In genomic region chr10:52756295-52756694, GRCh38 we compare ENCODE assay signal across 28 cellular contexts. TPM values are rescaled to one million over a fixed set of nuclear protein-coding genes. Genes with fewer than 3 reads are reported as not detected.
"Had no signal": no experiment of that assay in that cellular context is flagged by ENCODE, and none has a peak within 500 bp of the region (broad histone marks: within the 10 kb centered on the region; RNA-seq: fewer than 3 reads in every experiment).

No MANE protein-coding gene starts in this region.

- H3K9me3 ChIP-seq: prostate gland, tibial nerve had no signal

- FAIRE-seq: kidney had no signal

- H3K36me3 ChIP-seq: heart left ventricle, prostate gland, tibial nerve had no signal

- H3K27ac Mint-ChIP-seq: activated B cell treated with CpG ODN at 0.5 μM for 24 hours; activated CD4-positive, alpha-beta T cell treated with anti-CD3 and anti-CD28 coated beads for 36 hours; activated naive CD4-positive, alpha-beta T cell treated with anti-CD3 and anti-CD28 coated beads for 36 hours; activated naive CD8-positive, alpha-beta T cell treated with anti-CD3 and anti-CD28 coated beads, Interleukin-2, amount 10 ng/mL, durations not matched to agents 7 days and 5 days; natural killer cell; stimulated activated effector memory CD8-positive, alpha-beta T cell treated with anti-CD3 and anti-CD28 coated beads, Interleukin-12 subunit alpha, Interleukin-12 subunit beta, amount 100 ng/mL, for 72 hours; stimulated activated naive CD8-positive, alpha-beta T cell treated with anti-CD3 and anti-CD28 coated beads, Interleukin-15, amount 100 ng/mL, for 72 hours; T-helper 1 cell treated with Interleukin-12 subunit alpha and Interleukin-12 subunit beta and Interleukin-4 antibody, amounts not matched to agents 30 μg/mL and 1 μg/mL, for 36 hours had no signal

- H3K4me3 ChIP-seq: heart left ventricle, lung, prostate gland, tibial nerve had no signal

- H3K4me3 Mint-ChIP-seq: activated B cell treated with CpG ODN at 0.5 μM for 24 hours; activated CD4-positive, alpha-beta T cell treated with anti-CD3 and anti-CD28 coated beads for 36 hours; activated naive CD4-positive, alpha-beta T cell treated with anti-CD3 and anti-CD28 coated beads for 36 hours; activated naive CD8-positive, alpha-beta T cell treated with anti-CD3 and anti-CD28 coated beads, Interleukin-2, amount 10 ng/mL, durations not matched to agents 7 days and 5 days; activated T-cell treated with anti-CD3 and anti-CD28 coated beads, Interleukin-2, amount 50 U/mL, for 4 hours; natural killer cell; stimulated activated effector memory CD8-positive, alpha-beta T cell treated with anti-CD3 and anti-CD28 coated beads, Interleukin-12 subunit alpha, Interleukin-12 subunit beta, amount 100 ng/mL, for 72 hours; stimulated activated naive CD8-positive, alpha-beta T cell treated with anti-CD3 and anti-CD28 coated beads, Interleukin-15, amount 100 ng/mL, for 72 hours; T-helper 1 cell treated with Interleukin-12 subunit alpha and Interleukin-12 subunit beta and Interleukin-4 antibody, amounts not matched to agents 30 μg/mL and 1 μg/mL, for 36 hours had no signal

- H3K27me3 ChIP-seq: heart left ventricle, tibial nerve had no signal

- H3K27ac ChIP-seq: epithelial cell of prostate, heart left ventricle, prostate gland, tibial nerve had no signal

- H3K9me3 Mint-ChIP-seq: activated B cell treated with CpG ODN at 0.5 μM for 24 hours; activated naive CD8-positive, alpha-beta T cell treated with anti-CD3 and anti-CD28 coated beads, Interleukin-2, amount 10 ng/mL, durations not matched to agents 7 days and 5 days; activated T-cell treated with anti-CD3 and anti-CD28 coated beads, Interleukin-2, amount 50 U/mL, for 4 hours; T-helper 1 cell treated with Interleukin-12 subunit alpha and Interleukin-12 subunit beta and Interleukin-4 antibody, amounts not matched to agents 30 μg/mL and 1 μg/mL, for 36 hours had no signal

- H3K4me1 Mint-ChIP-seq: activated B cell treated with CpG ODN at 0.5 μM for 24 hours; activated CD4-positive, alpha-beta T cell treated with anti-CD3 and anti-CD28 coated beads for 36 hours; activated naive CD8-positive, alpha-beta T cell treated with anti-CD3 and anti-CD28 coated beads, Interleukin-2, amount 10 ng/mL, durations not matched to agents 7 days and 5 days; natural killer cell; stimulated activated effector memory CD8-positive, alpha-beta T cell treated with anti-CD3 and anti-CD28 coated beads, Interleukin-12 subunit alpha, Interleukin-12 subunit beta, amount 100 ng/mL, for 72 hours; stimulated activated naive CD8-positive, alpha-beta T cell treated with anti-CD3 and anti-CD28 coated beads, Interleukin-15, amount 100 ng/mL, for 72 hours had no signal

- H3K36me3 Mint-ChIP-seq: activated naive CD8-positive, alpha-beta T cell treated with anti-CD3 and anti-CD28 coated beads, Interleukin-2, amount 10 ng/mL, durations not matched to agents 7 days and 5 days; natural killer cell; stimulated activated effector memory CD8-positive, alpha-beta T cell treated with anti-CD3 and anti-CD28 coated beads, Interleukin-12 subunit alpha, Interleukin-12 subunit beta, amount 100 ng/mL, for 72 hours had no signal

- H3K27me3 Mint-ChIP-seq: activated B cell treated with CpG ODN at 0.5 μM for 24 hours; activated CD4-positive, alpha-beta T cell treated with anti-CD3 and anti-CD28 coated beads for 36 hours; activated naive CD8-positive, alpha-beta T cell treated with anti-CD3 and anti-CD28 coated beads, Interleukin-2, amount 10 ng/mL, durations not matched to agents 7 days and 5 days; stimulated activated naive CD8-positive, alpha-beta T cell treated with anti-CD3 and anti-CD28 coated beads, Interleukin-15, amount 100 ng/mL, for 72 hours had no signal

- DNase-seq: activated B cell treated with CpG ODN at 0.5 μM for 24 hours; activated CD4-positive, alpha-beta T cell treated with anti-CD3 and anti-CD28 coated beads for 36 hours; activated CD4-positive, alpha-beta T cell treated with anti-CD3 and anti-CD28 coated beads, Interleukin-2, amount 50 U/mL, for 48 hours; activated CD8-positive, alpha-beta memory T cell treated with anti-CD3 and anti-CD28 coated beads, Interleukin-2, amount 50 U/mL, for 48 hours; activated naive CD4-positive, alpha-beta T cell treated with anti-CD3 and anti-CD28 coated beads for 36 hours; activated naive CD8-positive, alpha-beta T cell treated with anti-CD3 and anti-CD28 coated beads, Interleukin-2, amount 10 ng/mL, durations not matched to agents 7 days and 5 days; activated T-cell treated with anti-CD3 and anti-CD28 coated beads, Interleukin-2, amount 50 U/mL, for 4 hours; amygdala; heart left ventricle; kidney; midbrain; natural killer cell; stimulated activated CD4-positive, alpha-beta T cell treated with anti-CD3 and anti-CD28 coated beads, Interleukin-2, amount 100 ng/mL, for 24 hours; stimulated activated naive CD8-positive, alpha-beta T cell treated with anti-CD3 and anti-CD28 coated beads, Interleukin-15, amount 100 ng/mL, for 72 hours; T1000 had no signal

- H3K4me1 ChIP-seq: prostate gland had no signal

RNA-seq across cellular contexts. Expression of gene MBL2, which starts 16.3 kb away (rescaled TPM):
- total RNA-seq: activated B cell treated with CpG ODN at 0.5 μM for 24 hours; activated CD4-positive, alpha-beta T cell treated with anti-CD3 and anti-CD28 coated beads for 36 hours; activated CD8-positive, alpha-beta memory T cell treated with anti-CD3 and anti-CD28 coated beads for 36 hours; activated naive CD4-positive, alpha-beta T cell treated with anti-CD3 and anti-CD28 coated beads for 36 hours; activated naive CD8-positive, alpha-beta T cell treated with anti-CD3 and anti-CD28 coated beads, Interleukin-2, amount 10 ng/mL, durations not matched to agents 7 days and 5 days; activated T-cell treated with anti-CD3 and anti-CD28 coated beads, Interleukin-2, amount 50 U/mL, for 4 hours; cardiac septum; chondrocyte; fibroblast of villous mesenchyme; heart left ventricle; kidney; natural killer cell; osteocyte; prostate gland; skeletal muscle tissue; urinary bladder had no signal
- polyA plus RNA-seq: heart left ventricle, lung had no signal
